ENCODE assay signal across 1 cellular context in the genomic region with DNA sequence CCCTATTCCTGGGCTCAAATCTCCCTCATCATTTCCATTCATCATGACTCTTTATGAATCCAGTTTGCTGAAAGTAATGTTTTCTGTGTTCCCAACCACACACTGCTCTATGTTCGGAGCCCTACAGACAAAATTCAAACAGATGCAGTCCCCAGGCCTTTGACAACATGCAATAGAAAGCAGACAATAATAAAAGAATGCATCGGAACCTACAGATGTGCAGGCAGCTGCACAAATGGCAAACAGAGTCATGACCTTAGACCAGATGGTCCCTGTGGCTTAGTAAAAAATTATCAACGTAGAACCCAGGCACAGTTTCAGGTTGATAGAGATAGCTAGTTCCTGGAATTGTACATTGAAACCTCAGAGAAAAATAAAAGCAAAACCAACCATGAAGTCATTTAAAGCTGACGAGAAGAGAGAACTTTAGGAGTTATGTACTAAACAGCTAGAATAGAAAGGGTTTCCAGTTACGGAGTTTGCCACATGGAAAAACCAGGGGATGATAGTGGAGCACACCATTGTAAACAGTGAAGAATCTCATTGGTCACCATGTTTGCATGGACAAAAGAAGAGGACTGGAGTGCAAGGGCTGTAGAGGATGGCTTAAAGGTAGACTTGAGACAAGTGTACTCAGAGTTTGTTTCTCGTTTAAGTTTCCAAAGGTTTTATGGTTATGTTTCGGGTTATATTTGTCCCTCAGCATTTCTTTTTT.
A peak's percentile ranks its signal among the peaks of the same experiment; 100 is the strongest.
TF ChIP-seq lines count a peak whose summit lies in the region.

No MANE protein-coding gene starts in this region.

TF ChIP-seq in K562, 482 proteins besides CTCF, POLR2A, EP300 and RAD21 (continued from another document and continues in another):
- TF ChIP-seq, protein P1, sequence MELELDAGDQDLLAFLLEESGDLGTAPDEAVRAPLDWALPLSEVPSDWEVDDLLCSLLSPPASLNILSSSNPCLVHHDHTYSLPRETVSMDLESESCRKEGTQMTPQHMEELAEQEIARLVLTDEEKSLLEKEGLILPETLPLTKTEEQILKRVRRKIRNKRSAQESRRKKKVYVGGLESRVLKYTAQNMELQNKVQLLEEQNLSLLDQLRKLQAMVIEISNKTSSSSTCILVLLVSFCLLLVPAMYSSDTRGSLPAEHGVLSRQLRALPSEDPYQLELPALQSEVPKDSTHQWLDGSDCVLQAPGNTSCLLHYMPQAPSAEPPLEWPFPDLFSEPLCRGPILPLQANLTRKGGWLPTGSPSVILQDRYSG (tag; conservative IDR thresholded peaks at IDR 0.05; ENCODE audit: low read depth), result 0 out of 2 replicates have a peak, but pooled peaks have one; percentile 43
- TF ChIP-seq ZSCAN32 (CRISPR knock-in tag; IDR thresholded peaks at IDR 0.05) (no peak), SOX6 (IDR thresholded peaks at IDR 0.05) (peak; percentile 85), DACH1 (IDR thresholded peaks at IDR 0.05; ENCODE audit: partially characterized antibody) (peak; percentile 68), TBL1XR1 (IDR thresholded peaks at IDR 0.05; ENCODE audit: low read length in 2 of 2) (peak; percentile 53 to 77; a peak in 3 of 4 replicates), MAFF (IDR thresholded peaks at IDR 0.05; ENCODE audit: low read length) (no peak), MYC (IDR thresholded peaks at IDR 0.05; ENCODE audit: low read depth, low read length) (peak; percentile 53; the same call in 1 of the 2 replicates), MYC (CRISPR knock-in tag; IDR thresholded peaks at IDR 0.05; ENCODE audit: borderline replicate concordance, low read depth) (no peak), NFIC (IDR thresholded peaks at IDR 0.05) (peak; percentile 91), SP1 (CRISPR knock-in tag; IDR thresholded peaks at IDR 0.05) (0 out of 2 replicates have a peak, but pooled peaks have one; percentile 44), NR2C2 (CRISPR knock-in tag; IDR thresholded peaks at IDR 0.05) (no peak), NR2C2 (tag; IDR thresholded peaks at IDR 0.05) (peak; percentile 72), RUNX1 (IDR thresholded peaks at IDR 0.05; ENCODE audit: low read depth) (peak; percentile 42; the same call in 1 of the 2 replicates), DIDO1 (tag; IDR thresholded peaks at IDR 0.05; ENCODE audit: low read depth) (no peak), L3MBTL2 (IDR thresholded peaks at IDR 0.05) (peak; percentile 17; the same call in 1 of the 2 replicates), RBBP5 (IDR thresholded peaks at IDR 0.05; ENCODE audit: borderline replicate concordance, insufficient read depth, low read length, poor library complexity, severe bottlenecking) (peak; percentile 46), HDAC2 (IDR thresholded peaks at IDR 0.05) (peak; percentile 72), NRF1 (conservative IDR thresholded peaks at IDR 0.05 in 1 of 2, IDR thresholded peaks at IDR 0.05 in 1 of 2) (peak; percentile 43 to 58; a peak in 2 of 4 replicates), NR2C1 (IDR thresholded peaks at IDR 0.05) (peak; percentile 57), NR2C1 (tag; IDR thresholded peaks at IDR 0.05) (peak; percentile 54; the same call in 1 of the 2 replicates), EP400 (IDR thresholded peaks at IDR 0.05) (peak; percentile 40), ZBTB11 (CRISPR knock-in tag; IDR thresholded peaks at IDR 0.05) (peak in 1 of 3 experiments; percentile 50; a peak in 1 of 6 replicates), DMBX1 (CRISPR knock-in tag; IDR thresholded peaks at IDR 0.05; ENCODE audit: borderline replicate concordance) (peak; percentile 84; the same call in 1 of the 2 replicates), ZNF175 (CRISPR knock-in tag; IDR thresholded peaks at IDR 0.05; ENCODE audit: low read depth) (0 out of 2 replicates have a peak, but pooled peaks have one; percentile 27), SMARCE1 (IDR thresholded peaks at IDR 0.05) (peak; percentile 70), IFI16 (CRISPR knock-in tag; IDR thresholded peaks at IDR 0.05) (no peak), CXXC5 (CRISPR knock-in tag; IDR thresholded peaks at IDR 0.05) (peak; percentile 76), ZBTB2 (IDR thresholded peaks at IDR 0.05) (peak; percentile 15; the same call in 1 of the 2 replicates), ZNF778 (CRISPR knock-in tag; IDR thresholded peaks at IDR 0.05) (no peak), ZNF589 (CRISPR knock-in tag; IDR thresholded peaks at IDR 0.05; ENCODE audit: low read depth) (peak; percentile 40; the same call in 1 of the 2 replicates), MAX (CRISPR knock-in tag; IDR thresholded peaks at IDR 0.05) (no peak), TEAD4 (IDR thresholded peaks at IDR 0.05; ENCODE audit: low read length) (peak; percentile 97), TEAD4 (CRISPR knock-in tag; IDR thresholded peaks at IDR 0.05; ENCODE audit: borderline replicate concordance) (no peak), SMARCC2 (IDR thresholded peaks at IDR 0.05; ENCODE audit: low read depth) (0 out of 2 replicates have a peak, but pooled peaks have one; percentile 15), RBFOX2 (IDR thresholded peaks at IDR 0.05; ENCODE audit: low read depth, low read length) (no peak), ESRRA (IDR thresholded peaks at IDR 0.05; ENCODE audit: borderline replicate concordance, low read depth) (peak; percentile 59), ELF1 (tag; IDR thresholded peaks at IDR 0.05) (0 out of 2 replicates have a peak, but pooled peaks have one; percentile 34), CHCHD3 (CRISPR knock-in tag; IDR thresholded peaks at IDR 0.05) (0 out of 2 replicates have a peak, but pooled peaks have one; percentile 16)
- TF ChIP-seq, protein P2, sequence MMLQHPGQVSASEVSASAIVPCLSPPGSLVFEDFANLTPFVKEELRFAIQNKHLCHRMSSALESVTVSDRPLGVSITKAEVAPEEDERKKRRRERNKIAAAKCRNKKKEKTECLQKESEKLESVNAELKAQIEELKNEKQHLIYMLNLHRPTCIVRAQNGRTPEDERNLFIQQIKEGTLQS (IDR thresholded peaks at IDR 0.05), result peak; percentile 11; the same call in 1 of the 2 replicates
- TF ChIP-seq, protein P2 (CRISPR knock-in tag; conservative IDR thresholded peaks at IDR 0.05), result no peak
- TF ChIP-seq, protein P3, sequence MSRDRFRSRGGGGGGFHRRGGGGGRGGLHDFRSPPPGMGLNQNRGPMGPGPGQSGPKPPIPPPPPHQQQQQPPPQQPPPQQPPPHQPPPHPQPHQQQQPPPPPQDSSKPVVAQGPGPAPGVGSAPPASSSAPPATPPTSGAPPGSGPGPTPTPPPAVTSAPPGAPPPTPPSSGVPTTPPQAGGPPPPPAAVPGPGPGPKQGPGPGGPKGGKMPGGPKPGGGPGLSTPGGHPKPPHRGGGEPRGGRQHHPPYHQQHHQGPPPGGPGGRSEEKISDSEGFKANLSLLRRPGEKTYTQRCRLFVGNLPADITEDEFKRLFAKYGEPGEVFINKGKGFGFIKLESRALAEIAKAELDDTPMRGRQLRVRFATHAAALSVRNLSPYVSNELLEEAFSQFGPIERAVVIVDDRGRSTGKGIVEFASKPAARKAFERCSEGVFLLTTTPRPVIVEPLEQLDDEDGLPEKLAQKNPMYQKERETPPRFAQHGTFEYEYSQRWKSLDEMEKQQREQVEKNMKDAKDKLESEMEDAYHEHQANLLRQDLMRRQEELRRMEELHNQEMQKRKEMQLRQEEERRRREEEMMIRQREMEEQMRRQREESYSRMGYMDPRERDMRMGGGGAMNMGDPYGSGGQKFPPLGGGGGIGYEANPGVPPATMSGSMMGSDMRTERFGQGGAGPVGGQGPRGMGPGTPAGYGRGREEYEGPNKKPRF (IDR thresholded peaks at IDR 0.05; ENCODE audit: low read depth, low read length), result no peak
- TF ChIP-seq, protein P4, sequence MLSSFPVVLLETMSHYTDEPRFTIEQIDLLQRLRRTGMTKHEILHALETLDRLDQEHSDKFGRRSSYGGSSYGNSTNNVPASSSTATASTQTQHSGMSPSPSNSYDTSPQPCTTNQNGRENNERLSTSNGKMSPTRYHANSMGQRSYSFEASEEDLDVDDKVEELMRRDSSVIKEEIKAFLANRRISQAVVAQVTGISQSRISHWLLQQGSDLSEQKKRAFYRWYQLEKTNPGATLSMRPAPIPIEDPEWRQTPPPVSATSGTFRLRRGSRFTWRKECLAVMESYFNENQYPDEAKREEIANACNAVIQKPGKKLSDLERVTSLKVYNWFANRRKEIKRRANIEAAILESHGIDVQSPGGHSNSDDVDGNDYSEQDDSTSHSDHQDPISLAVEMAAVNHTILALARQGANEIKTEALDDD (IDR thresholded peaks at IDR 0.05), result peak; percentile 68
- TF ChIP-seq, protein P5, sequence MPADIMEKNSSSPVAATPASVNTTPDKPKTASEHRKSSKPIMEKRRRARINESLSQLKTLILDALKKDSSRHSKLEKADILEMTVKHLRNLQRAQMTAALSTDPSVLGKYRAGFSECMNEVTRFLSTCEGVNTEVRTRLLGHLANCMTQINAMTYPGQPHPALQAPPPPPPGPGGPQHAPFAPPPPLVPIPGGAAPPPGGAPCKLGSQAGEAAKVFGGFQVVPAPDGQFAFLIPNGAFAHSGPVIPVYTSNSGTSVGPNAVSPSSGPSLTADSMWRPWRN (IDR thresholded peaks at IDR 0.05; ENCODE audit: low read depth), result peak; percentile 58
- TF ChIP-seq, protein P6, sequence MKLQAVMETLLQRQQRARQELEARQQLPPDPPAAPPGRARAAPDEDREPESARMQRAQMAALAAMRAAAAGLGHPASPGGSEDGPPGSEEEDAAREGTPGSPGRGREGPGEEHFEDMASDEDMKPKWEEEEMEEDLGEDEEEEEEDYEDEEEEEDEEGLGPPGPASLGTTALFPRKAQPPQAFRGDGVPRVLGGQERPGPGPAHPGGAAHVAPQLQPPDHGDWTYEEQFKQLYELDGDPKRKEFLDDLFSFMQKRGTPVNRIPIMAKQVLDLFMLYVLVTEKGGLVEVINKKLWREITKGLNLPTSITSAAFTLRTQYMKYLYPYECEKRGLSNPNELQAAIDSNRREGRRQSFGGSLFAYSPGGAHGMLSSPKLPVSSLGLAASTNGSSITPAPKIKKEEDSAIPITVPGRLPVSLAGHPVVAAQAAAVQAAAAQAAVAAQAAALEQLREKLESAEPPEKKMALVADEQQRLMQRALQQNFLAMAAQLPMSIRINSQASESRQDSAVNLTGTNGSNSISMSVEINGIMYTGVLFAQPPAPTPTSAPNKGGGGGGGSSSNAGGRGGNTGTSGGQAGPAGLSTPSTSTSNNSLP (IDR thresholded peaks at IDR 0.05; ENCODE audit: borderline replicate concordance, low read depth, low read length), result peak; percentile 85; the same call in 1 of the 2 replicates
- TF ChIP-seq, protein P7, sequence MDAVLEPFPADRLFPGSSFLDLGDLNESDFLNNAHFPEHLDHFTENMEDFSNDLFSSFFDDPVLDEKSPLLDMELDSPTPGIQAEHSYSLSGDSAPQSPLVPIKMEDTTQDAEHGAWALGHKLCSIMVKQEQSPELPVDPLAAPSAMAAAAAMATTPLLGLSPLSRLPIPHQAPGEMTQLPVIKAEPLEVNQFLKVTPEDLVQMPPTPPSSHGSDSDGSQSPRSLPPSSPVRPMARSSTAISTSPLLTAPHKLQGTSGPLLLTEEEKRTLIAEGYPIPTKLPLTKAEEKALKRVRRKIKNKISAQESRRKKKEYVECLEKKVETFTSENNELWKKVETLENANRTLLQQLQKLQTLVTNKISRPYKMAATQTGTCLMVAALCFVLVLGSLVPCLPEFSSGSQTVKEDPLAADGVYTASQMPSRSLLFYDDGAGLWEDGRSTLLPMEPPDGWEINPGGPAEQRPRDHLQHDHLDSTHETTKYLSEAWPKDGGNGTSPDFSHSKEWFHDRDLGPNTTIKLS (IDR thresholded peaks at IDR 0.05; ENCODE audit: borderline replicate concordance, low read depth), result 0 out of 2 replicates have a peak, but pooled peaks have one; percentile 11
